1 cellular context compared by ENCODE assay signal in genomic region chr11:6353367-6353987, GRCh38.
TF ChIP-seq lines count a peak whose summit lies in the region.

No MANE protein-coding gene starts in this region.

TF ChIP-seq in GM23338, 12 proteins besides CTCF, POLR2A, EP300 and RAD21:
- TF ChIP-seq ZNF462 (CRISPR knock-in tag; IDR thresholded peaks at IDR 0.05) (peak; percentile 94), EZH2 (IDR thresholded peaks at IDR 0.05; ENCODE audit: low read depth, unreplicated experiment) (no peak), EZH2phosphoT487 (IDR thresholded peaks at IDR 0.05; ENCODE audit: unreplicated experiment) (no peak), STAT1 (IDR thresholded peaks at IDR 0.05; ENCODE audit: unreplicated experiment) (no peak), JUNB (IDR thresholded peaks at IDR 0.05; ENCODE audit: unreplicated experiment) (no peak), REST (IDR thresholded peaks at IDR 0.05; ENCODE audit: unreplicated experiment) (no peak), POLR2AphosphoS5 (IDR thresholded peaks at IDR 0.05; ENCODE audit: low read depth) (no peak), ZNF331 (CRISPR knock-in tag; IDR thresholded peaks at IDR 0.05; ENCODE audit: low read depth) (0 out of 2 replicates have a peak, but pooled peaks have one; percentile 14), ZNF114 (CRISPR knock-in tag; IDR thresholded peaks at IDR 0.05) (0 out of 2 replicates have a peak, but pooled peaks have one; percentile 60), CREB1 (CRISPR knock-in tag; IDR thresholded peaks at IDR 0.05; ENCODE audit: low read depth) (no peak), NANOG (IDR thresholded peaks at IDR 0.05; ENCODE audit: borderline replicate concordance) (no peak), ETS1 (IDR thresholded peaks at IDR 0.05) (no peak)
